Comparison of ENCODE assay signal across 12 cellular contexts in genomic region chr15:52559022-52559421, GRCh38. TPM values are rescaled to one million over a fixed set of nuclear protein-coding genes. Genes with fewer than 3 reads are reported as not detected.
DNase-seq lines count a peak whose midpoint lies in the region; ATAC-seq and TF ChIP-seq lines count a peak whose summit lies in the region.
"Had no signal": no experiment of that assay in that cellular context is flagged by ENCODE, and none has a peak within 500 bp of the region (broad histone marks: within the 10 kb centered on the region; RNA-seq: fewer than 3 reads in every experiment).

No MANE protein-coding gene starts in this region.

- H3K36me3 Mint-ChIP-seq in activated CD8-positive, alpha-beta T cell treated with anti-CD3 and anti-CD28 coated beads, Interleukin-2, amount 10 ng/mL, durations not matched to agents 7 days and 5 days (ENCODE audit: low read depth) = peaks cover 53% of the 10 kb centered on the region

- H3K4me1 Mint-ChIP-seq in activated CD8-positive, alpha-beta T cell treated with anti-CD3 and anti-CD28 coated beads, Interleukin-2, amount 10 ng/mL, durations not matched to agents 7 days and 5 days (ENCODE audit: low read depth) = peaks cover 62% of the 10 kb centered on the region

- H3K4me1 ChIP-seq in osteoblast (ENCODE audit: insufficient read depth, low read length) (peaks cover 27% of the 10 kb centered on the region), tibial artery (peaks cover 0 to 69% (median 22%) of the 10 kb centered on the region in 4 donors)

- peak overlapping the region; percentile 66 for H3K27ac Mint-ChIP-seq in activated CD8-positive, alpha-beta T cell treated with anti-CD3 and anti-CD28 coated beads, Interleukin-2, amount 10 ng/mL, durations not matched to agents 7 days and 5 days

- DNase-seq in activated CD4-positive, CD25-positive, alpha-beta regulatory T cell treated with anti-CD3 and anti-CD28 coated beads, Interleukin-2, amount 50 U/mL, for 72 hours = no peak
- no peak for DNase-seq in activated CD8-positive, alpha-beta T cell treated with anti-CD3 and anti-CD28 coated beads, Interleukin-2, amount 10 ng/mL, durations not matched to agents 7 days and 5 days
- no peak for DNase-seq in osteoblast (ENCODE audit: insufficient read length, low spot score, missing footprints)
- DNase-seq in tibial artery = no peak
- DNase-seq: NCI-H187 treated with DMSO at 0.1 percent for 48 hours, PC-3 had no signal

- no peaks in the 10 kb centered on the region for H3K9me3 Mint-ChIP-seq in activated CD8-positive, alpha-beta T cell treated with anti-CD3 and anti-CD28 coated beads, Interleukin-2, amount 10 ng/mL, durations not matched to agents 7 days and 5 days (ENCODE audit: insufficient read depth)

- POLR2A ChIA-PET in activated CD8-positive, alpha-beta T cell treated with anti-CD3 and anti-CD28 coated beads, Interleukin-2, amount 10 ng/mL, durations not matched to agents 7 days and 5 days (lab: Charles Lee) = interaction anchor here (0.5 to 1.4 kb wide), 3 partner anchors 10 to 279 kb away, joined by 3 to 6 read pairs (median 5); partner anchors contain the start of gene ARPP19

- H3K9me3 ChIP-seq in osteoblast (ENCODE audit: low read depth, low read length) = no peaks in the 10 kb centered on the region
- H3K9me3 ChIP-seq in tibial artery = no peaks in the 10 kb centered on the region

- H4K20me1 ChIP-seq in osteoblast (ENCODE audit: insufficient read depth, low read length) = peaks cover 13% of the 10 kb centered on the region

- no peaks in the 10 kb centered on the region for H3K27me3 Mint-ChIP-seq in activated CD8-positive, alpha-beta T cell treated with anti-CD3 and anti-CD28 coated beads, Interleukin-2, amount 10 ng/mL, durations not matched to agents 7 days and 5 days (ENCODE audit: low read depth)

- H3K4me3 Mint-ChIP-seq in activated CD8-positive, alpha-beta T cell treated with anti-CD3 and anti-CD28 coated beads, Interleukin-2, amount 10 ng/mL, durations not matched to agents 7 days and 5 days = peak overlapping the region; percentile 17

- H2AFZ ChIP-seq in osteoblast (ENCODE audit: low read length) = no peak overlapping the region

- peaks cover 28% of the 10 kb centered on the region for H3K36me3 ChIP-seq in osteoblast (ENCODE audit: insufficient read depth, low read length)
- H3K36me3 ChIP-seq in tibial artery = peaks cover 0 to 10% (median 9%) of the 10 kb centered on the region in 3 donors

- peak; percentile 44 to 50 for ATAC-seq in activated CD4-positive, CD25-positive, alpha-beta regulatory T cell treated with anti-CD3 and anti-CD28 coated beads, Interleukin-2, amount 50 U/mL, for 24 hours
- ATAC-seq in HG02610 (IDR thresholded peaks at IDR 0.05; ENCODE audit: unreplicated experiment) (peak; percentile 58), HG02938 (IDR thresholded peaks at IDR 0.05; ENCODE audit: unreplicated experiment) (no peak), GM19452 (IDR thresholded peaks at IDR 0.05; ENCODE audit: unreplicated experiment) (no peak)
- no peak for ATAC-seq in activated CD8-positive, alpha-beta T cell treated with anti-CD3 and anti-CD28 coated beads, Interleukin-2, amount 10 ng/mL, durations not matched to agents 7 days and 5 days
- ATAC-seq: HepG2, sciatic nerve had no signal

- peak overlapping the region; percentile 83 for H3K27ac ChIP-seq in osteoblast (ENCODE audit: low read depth, low read length)
- H3K27ac ChIP-seq in tibial artery = no peak overlapping the region

- H3K4me2 ChIP-seq in osteoblast (ENCODE audit: insufficient read depth, low read length) = no peak overlapping the region

- CTCF ChIA-PET in activated CD8-positive, alpha-beta T cell treated with anti-CD3 and anti-CD28 coated beads, Interleukin-2, amount 10 ng/mL, durations not matched to agents 7 days and 5 days (lab: Charles Lee) = interaction anchor here (0.7 to 2.4 kb wide), 5 partner anchors 8 to 351 kb away, joined by 3 to 8 read pairs (median 4); no protein-coding TSS in a partner anchor

- intact Hi-C loops in tibial artery (cut with DNase I; ENCODE audit: low total_unique reads) = no loop called here

- TF ChIP-seq CTCF in osteoblast (IDR thresholded peaks at IDR 0.05; ENCODE audit: extremely low read depth, low read depth, low read length) (no peak), tibial artery (IDR thresholded peaks at IDR 0.05) (no peak)

- H3K79me2 ChIP-seq in osteoblast (ENCODE audit: insufficient read depth, low read length) = peaks cover 96% of the 10 kb centered on the region

- no peak overlapping the region for H3K4me3 ChIP-seq in osteoblast (ENCODE audit: insufficient read depth, low read length)
- no peak overlapping the region for H3K4me3 ChIP-seq in tibial artery

- H3K27me3 ChIP-seq in osteoblast (ENCODE audit: insufficient read depth, low read length) = no peaks in the 10 kb centered on the region
- no peaks in the 10 kb centered on the region for H3K27me3 ChIP-seq in tibial artery

RNA-seq across cellular contexts. Expression of gene ARPP19, which starts 9.8 kb away (rescaled TPM):
- 100 to 1,000 TPM; 182 to 201 TPM for total RNA-seq in activated CD8-positive, alpha-beta T cell treated with anti-CD3 and anti-CD28 coated beads, Interleukin-2, amount 10 ng/mL, durations not matched to agents 7 days and 5 days
- total RNA-seq in osteoblast = 104 and 114 TPM in 2 replicates

RNA-seq across cellular contexts. Expression of gene MYO5A, which starts 30.3 kb away (rescaled TPM):
- 10 to 100 TPM; 34.8 to 37.4 TPM for total RNA-seq in activated CD8-positive, alpha-beta T cell treated with anti-CD3 and anti-CD28 coated beads, Interleukin-2, amount 10 ng/mL, durations not matched to agents 7 days and 5 days
- total RNA-seq in osteoblast = 54.3 and 73.1 TPM in 2 replicates

Comparison
In these comparisons a context has a peak if more than half of its experiments do, and no peak if none do; other contexts are left out.
1. ATAC-seq: peak in activated CD4-positive, CD25-positive, alpha-beta regulatory T cell treated with anti-CD3 and anti-CD28 coated beads, Interleukin-2, amount 50 U/mL, for 24 hours (2 of 2) and HG02610 (single experiment); none in activated CD8-positive, alpha-beta T cell treated with anti-CD3 and anti-CD28 coated beads, Interleukin-2, amount 10 ng/mL, durations not matched to agents 7 days and 5 days (single experiment), HG02938 (single experiment) and GM19452 (single experiment).